ENCODE assay signal across 10 cellular contexts in genomic region chr9:93131599-93132286, GRCh38. TPM values are rescaled to one million over a fixed set of nuclear protein-coding genes. Genes with fewer than 3 reads are reported as not detected.
DNase-seq lines count a peak whose midpoint lies in the region; ATAC-seq and TF ChIP-seq lines count a peak whose summit lies in the region.
"Had no signal": no experiment of that assay in that cellular context is flagged by ENCODE, and none has a peak within 500 bp of the region (broad histone marks: within the 10 kb centered on the region; RNA-seq: fewer than 3 reads in every experiment).

No MANE protein-coding gene starts in this region.

- H3K27me3 ChIP-seq in ascending aorta (no peaks in the 10 kb centered on the region), right lobe of liver (no peaks in the 10 kb centered on the region), suprapubic skin (no peaks in the 10 kb centered on the region)

- no peaks in the 10 kb centered on the region for H3K27me3 Mint-ChIP-seq in activated CD8-positive, alpha-beta memory T cell treated with anti-CD3 and anti-CD28 coated beads, Interleukin-2, amount 10 ng/mL, durations not matched to agents 7 days and 5 days
- H3K27me3 Mint-ChIP-seq in WTC11 (ENCODE audit: low read depth) = peaks cover 20% of the 10 kb centered on the region

- 83% methylated on average over 4 of the region's 13 CpGs for WGBS in right lobe of liver (ENCODE audit: insufficient coverage, low coverage, low lambda C conversion rate, missing lambda C conversion rate)
- WGBS in suprapubic skin = 72% methylated on average over 12 of the region's 13 CpGs

- H3K4me1 Mint-ChIP-seq in activated CD8-positive, alpha-beta memory T cell treated with anti-CD3 and anti-CD28 coated beads, Interleukin-2, amount 10 ng/mL, durations not matched to agents 7 days and 5 days = peaks cover 55% of the 10 kb centered on the region
- peaks cover 39% of the 10 kb centered on the region for H3K4me1 Mint-ChIP-seq in WTC11

- no peak overlapping the region for H3K27ac Mint-ChIP-seq in activated CD8-positive, alpha-beta memory T cell treated with anti-CD3 and anti-CD28 coated beads, Interleukin-2, amount 10 ng/mL, durations not matched to agents 7 days and 5 days
- H3K27ac Mint-ChIP-seq in WTC11 = no peak overlapping the region

- H3K27ac ChIP-seq in ascending aorta = peak overlapping the region; percentile 98 to 99
- H3K27ac ChIP-seq in right lobe of liver = peak overlapping the region; percentile 44 to 98 (median 98)
- peak overlapping the region; percentile 94 for H3K27ac ChIP-seq in suprapubic skin

- H3K9me3 Mint-ChIP-seq in activated CD8-positive, alpha-beta memory T cell treated with anti-CD3 and anti-CD28 coated beads, Interleukin-2, amount 10 ng/mL, durations not matched to agents 7 days and 5 days (ENCODE audit: low read depth) = no peaks in the 10 kb centered on the region
- H3K9me3 Mint-ChIP-seq in WTC11 = no peaks in the 10 kb centered on the region

- intact Hi-C loops in ascending aorta (cut with DNase I) = loop anchor here (2.0 to 10.0 kb wide), 4 partner anchors 73 to 433 kb away; partner anchors contain the start of genes BICD2, FAM120A, FAM120AOS and SUSD3
- intact Hi-C loops in right lobe of liver (cut with DNase I) = no loop called here

- CTCF ChIA-PET in activated CD8-positive, alpha-beta memory T cell treated with anti-CD3 and anti-CD28 coated beads, Interleukin-2, amount 10 ng/mL, durations not matched to agents 7 days and 5 days (lab: Charles Lee) = interaction anchor here (1.5 to 3.9 kb wide), 3 partner anchors 22 to 25 kb away, joined by 3 to 14 read pairs (median 4); no protein-coding TSS in a partner anchor
- CTCF ChIA-PET in WTC11 (lab: Charles Lee) = interaction anchor here (0.5 to 2.7 kb wide), 4 partner anchors 12 to 23 kb away, joined by 3 to 10 read pairs (median 6); no protein-coding TSS in a partner anchor

- TF ChIP-seq POLR2A in right lobe of liver (IDR thresholded peaks at IDR 0.05) (no peak), suprapubic skin (IDR thresholded peaks at IDR 0.05) (no peak)

- ATAC-seq in activated CD8-positive, alpha-beta memory T cell treated with anti-CD3 and anti-CD28 coated beads, Interleukin-2, amount 10 ng/mL, durations not matched to agents 7 days and 5 days = no peak
- ATAC-seq in right lobe of liver = no peak
- no peak for ATAC-seq in WTC11
- no peak for ATAC-seq in HG02885 (IDR thresholded peaks at IDR 0.05; ENCODE audit: poor library complexity, unreplicated experiment)
- no peak for ATAC-seq in GM21619 (IDR thresholded peaks at IDR 0.05; ENCODE audit: unreplicated experiment)

- no peaks in the 10 kb centered on the region for H3K9me3 ChIP-seq in ascending aorta
- H3K9me3 ChIP-seq in right lobe of liver = no peaks in the 10 kb centered on the region
- no peaks in the 10 kb centered on the region for H3K9me3 ChIP-seq in suprapubic skin

- H3K36me3 ChIP-seq in ascending aorta (no peaks in the 10 kb centered on the region), right lobe of liver (no peaks in the 10 kb centered on the region), suprapubic skin (no peaks in the 10 kb centered on the region)

- POLR2A ChIA-PET in WTC11 (lab: Charles Lee) = no interaction called here

- DNase-seq in activated CD8-positive, alpha-beta memory T cell treated with anti-CD3 and anti-CD28 coated beads, Interleukin-2, amount 10 ng/mL, durations not matched to agents 7 days and 5 days = no peak
- no peak for DNase-seq in activated CD8-positive, alpha-beta memory T cell treated with anti-CD3 and anti-CD28 coated beads, Interleukin-2, amount 50 U/mL, for 4 hours
- DNase-seq in ascending aorta (ENCODE audit: low spot score in 2 of 2) = no peak
- DNase-seq in right lobe of liver = no peak
- no peak for DNase-seq in suprapubic skin (ENCODE audit: low spot score in 2 of 2)
- no peak for DNase-seq in WTC11 (ENCODE audit: low spot score)
- DNase-seq: activated CD4-positive, alpha-beta T cell treated with anti-CD3 and anti-CD28 coated beads, Interleukin-2, amount 50 U/mL, for 4 hours; NCI-H1092 had no signal

- no peak for TF ChIP-seq EP300 in suprapubic skin (IDR thresholded peaks at IDR 0.05)

- no peak for TF ChIP-seq CTCF in ascending aorta (IDR thresholded peaks at IDR 0.05)
- no peak for TF ChIP-seq CTCF in right lobe of liver (IDR thresholded peaks at IDR 0.05)
- TF ChIP-seq CTCF in suprapubic skin (IDR thresholded peaks at IDR 0.05) = no peak
- TF ChIP-seq CTCF in WTC11 (IDR thresholded peaks at IDR 0.05) = no peak

- peak overlapping the region; percentile 77 to 91 for H3K4me3 ChIP-seq in ascending aorta
- peak overlapping the region; percentile 92 to 98 (median 96) for H3K4me3 ChIP-seq in right lobe of liver
- peak overlapping the region; percentile 82 for H3K4me3 ChIP-seq in suprapubic skin

- no peaks in the 10 kb centered on the region for H3K36me3 Mint-ChIP-seq in activated CD8-positive, alpha-beta memory T cell treated with anti-CD3 and anti-CD28 coated beads, Interleukin-2, amount 10 ng/mL, durations not matched to agents 7 days and 5 days
- H3K36me3 Mint-ChIP-seq in WTC11 = no peaks in the 10 kb centered on the region

- H3K4me3 Mint-ChIP-seq in activated CD8-positive, alpha-beta memory T cell treated with anti-CD3 and anti-CD28 coated beads, Interleukin-2, amount 10 ng/mL, durations not matched to agents 7 days and 5 days = peak overlapping the region; percentile 82
- no peak overlapping the region for H3K4me3 Mint-ChIP-seq in WTC11

- H3K4me1 ChIP-seq in ascending aorta = peaks cover 42 to 56% of the 10 kb centered on the region in 2 donors
- peaks cover 0 to 59% (median 20%) of the 10 kb centered on the region in 4 donors for H3K4me1 ChIP-seq in right lobe of liver
- peaks cover 92% of the 10 kb centered on the region for H3K4me1 ChIP-seq in suprapubic skin

TF ChIP-seq in WTC11, 78 proteins besides CTCF, POLR2A, EP300 and RAD21 (continues in another document):
- TF ChIP-seq SMAD4 (CRISPR knock-in tag; IDR thresholded peaks at IDR 0.05) (no peak), CREM (CRISPR knock-in tag; IDR thresholded peaks at IDR 0.05) (no peak), KAT7 (CRISPR knock-in tag; IDR thresholded peaks at IDR 0.05; ENCODE audit: borderline replicate concordance) (no peak), ZNF416 (CRISPR knock-in tag; IDR thresholded peaks at IDR 0.05) (no peak)
- TF ChIP-seq, protein P1, sequence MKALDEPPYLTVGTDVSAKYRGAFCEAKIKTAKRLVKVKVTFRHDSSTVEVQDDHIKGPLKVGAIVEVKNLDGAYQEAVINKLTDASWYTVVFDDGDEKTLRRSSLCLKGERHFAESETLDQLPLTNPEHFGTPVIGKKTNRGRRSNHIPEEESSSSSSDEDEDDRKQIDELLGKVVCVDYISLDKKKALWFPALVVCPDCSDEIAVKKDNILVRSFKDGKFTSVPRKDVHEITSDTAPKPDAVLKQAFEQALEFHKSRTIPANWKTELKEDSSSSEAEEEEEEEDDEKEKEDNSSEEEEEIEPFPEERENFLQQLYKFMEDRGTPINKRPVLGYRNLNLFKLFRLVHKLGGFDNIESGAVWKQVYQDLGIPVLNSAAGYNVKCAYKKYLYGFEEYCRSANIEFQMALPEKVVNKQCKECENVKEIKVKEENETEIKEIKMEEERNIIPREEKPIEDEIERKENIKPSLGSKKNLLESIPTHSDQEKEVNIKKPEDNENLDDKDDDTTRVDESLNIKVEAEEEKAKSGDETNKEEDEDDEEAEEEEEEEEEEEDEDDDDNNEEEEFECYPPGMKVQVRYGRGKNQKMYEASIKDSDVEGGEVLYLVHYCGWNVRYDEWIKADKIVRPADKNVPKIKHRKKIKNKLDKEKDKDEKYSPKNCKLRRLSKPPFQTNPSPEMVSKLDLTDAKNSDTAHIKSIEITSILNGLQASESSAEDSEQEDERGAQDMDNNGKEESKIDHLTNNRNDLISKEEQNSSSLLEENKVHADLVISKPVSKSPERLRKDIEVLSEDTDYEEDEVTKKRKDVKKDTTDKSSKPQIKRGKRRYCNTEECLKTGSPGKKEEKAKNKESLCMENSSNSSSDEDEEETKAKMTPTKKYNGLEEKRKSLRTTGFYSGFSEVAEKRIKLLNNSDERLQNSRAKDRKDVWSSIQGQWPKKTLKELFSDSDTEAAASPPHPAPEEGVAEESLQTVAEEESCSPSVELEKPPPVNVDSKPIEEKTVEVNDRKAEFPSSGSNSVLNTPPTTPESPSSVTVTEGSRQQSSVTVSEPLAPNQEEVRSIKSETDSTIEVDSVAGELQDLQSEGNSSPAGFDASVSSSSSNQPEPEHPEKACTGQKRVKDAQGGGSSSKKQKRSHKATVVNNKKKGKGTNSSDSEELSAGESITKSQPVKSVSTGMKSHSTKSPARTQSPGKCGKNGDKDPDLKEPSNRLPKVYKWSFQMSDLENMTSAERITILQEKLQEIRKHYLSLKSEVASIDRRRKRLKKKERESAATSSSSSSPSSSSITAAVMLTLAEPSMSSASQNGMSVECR (CRISPR knock-in tag; IDR thresholded peaks at IDR 0.05; ENCODE audit: borderline replicate concordance) = no peak

RNA-seq across cellular contexts. Expression of gene NINJ1, which starts 2.3 kb away (rescaled TPM):
- total RNA-seq in activated CD8-positive, alpha-beta memory T cell treated with anti-CD3 and anti-CD28 coated beads, Interleukin-2, amount 10 ng/mL, durations not matched to agents 7 days and 5 days = 10 to 100 TPM; 31.1 to 54.9 TPM
- total RNA-seq in ascending aorta (156 TPM), right lobe of liver (100 to 1,000 TPM in 1 of 6 experiments, 10 to 100 TPM in 5; 35.6 to 103 (median 65.1) TPM), suprapubic skin (100 to 1,000 TPM in 3 of 4 donors, 10 to 100 TPM in 1; 88.3 to 158 (median 113) TPM), WTC11 (2021) (35.6 to 41.3 TPM (median 37.7 TPM) in 3 replicates)

RNA-seq across cellular contexts. Expression of gene CARD19, which starts 35.7 kb away (rescaled TPM):
- total RNA-seq in activated CD8-positive, alpha-beta memory T cell treated with anti-CD3 and anti-CD28 coated beads, Interleukin-2, amount 10 ng/mL, durations not matched to agents 7 days and 5 days = 10 to 100 TPM; 45.0 to 83.0 TPM
- total RNA-seq in ascending aorta (212 TPM), right lobe of liver (10 to 100 TPM in 3 of 6 experiments, 1 to 10 TPM in 3; 6.3 to 31.7 (median 12.1) TPM), suprapubic skin (10 to 100 TPM; 43.2 to 63.6 (median 54.3) TPM), WTC11 (2021) (30.0 to 34.5 TPM (median 32.8 TPM) in 3 replicates)

RNA-seq across cellular contexts. Expression of gene WNK2, which starts 52.2 kb away (rescaled TPM):
- total RNA-seq in activated CD8-positive, alpha-beta memory T cell treated with anti-CD3 and anti-CD28 coated beads, Interleukin-2, amount 10 ng/mL, durations not matched to agents 7 days and 5 days = not detected
- total RNA-seq in ascending aorta (not detected), right lobe of liver (1 to 10 TPM in 5 of 6 experiments, under 1 TPM in 1; 0.43 to 3.6 (median 1.3) TPM), suprapubic skin (10 to 100 TPM; 39.5 to 93.7 (median 45.3) TPM), WTC11 (2021) (113 to 121 TPM (median 120 TPM) in 3 replicates)

Comparison
In these comparisons a context has a peak if more than half of its experiments do, and no peak if none do; other contexts are left out.
1. RNA of gene WNK2, which starts 52.2 kb away (total RNA-seq): 113 to 121 TPM in WTC11 and 39.5 to 93.7 TPM in suprapubic skin; 0.43 to 3.6 TPM in right lobe of liver, not detected in activated CD8-positive, alpha-beta memory T cell treated with anti-CD3 and anti-CD28 coated beads, Interleukin-2, amount 10 ng/mL, durations not matched to agents 7 days and 5 days and not detected in ascending aorta (single experiment); every median in the first group is over 4 times any median in the second.
2. Peak in every context shown above with its lines, with median percentiles within 50 percentile points of each other: H3K27ac ChIP-seq and H3K4me3 ChIP-seq.